ENCODE assay signal across 8 cellular contexts in genomic region chr3:153399636-153400035, GRCh38.
DNase-seq lines count a peak whose midpoint lies in the region; ATAC-seq and TF ChIP-seq lines count a peak whose summit lies in the region.

No MANE protein-coding gene starts in this region.

- ATAC-seq in GM18867 (IDR thresholded peaks at IDR 0.05; ENCODE audit: unreplicated experiment) = peak; percentile 88
- peak; percentile 77 for ATAC-seq in GM21786 (IDR thresholded peaks at IDR 0.05; ENCODE audit: unreplicated experiment)
- peak; percentile 85 for ATAC-seq in HG03469 (IDR thresholded peaks at IDR 0.05; ENCODE audit: unreplicated experiment)
- no peak for ATAC-seq in foreskin keratinocyte

- peak in 1 of 2 donors; percentile 3 for DNase-seq in foreskin keratinocyte
- DNase-seq in AG08395 (ENCODE audit: low spot score) = no peak
- DNase-seq in HuH-7.5 (ENCODE audit: low spot score) = no peak
- DNase-seq in dedifferentiated amniotic fluid mesenchymal stem cell (ENCODE audit: extremely low spot score) = no peak
- no peak for DNase-seq in DMS79 (lab: John Stamatoyannopoulos, UW)

- H3K27me3 ChIP-seq in foreskin keratinocyte = no peaks in the 10 kb centered on the region

- peaks cover 33% of the 10 kb centered on the region for H3K4me1 ChIP-seq in foreskin keratinocyte

- no peak for TF ChIP-seq CTCF in foreskin keratinocyte (conservative IDR thresholded peaks at IDR 0.05)

- peak overlapping the region; percentile 79 for H3K27ac ChIP-seq in foreskin keratinocyte
